In the genomic region with DNA sequence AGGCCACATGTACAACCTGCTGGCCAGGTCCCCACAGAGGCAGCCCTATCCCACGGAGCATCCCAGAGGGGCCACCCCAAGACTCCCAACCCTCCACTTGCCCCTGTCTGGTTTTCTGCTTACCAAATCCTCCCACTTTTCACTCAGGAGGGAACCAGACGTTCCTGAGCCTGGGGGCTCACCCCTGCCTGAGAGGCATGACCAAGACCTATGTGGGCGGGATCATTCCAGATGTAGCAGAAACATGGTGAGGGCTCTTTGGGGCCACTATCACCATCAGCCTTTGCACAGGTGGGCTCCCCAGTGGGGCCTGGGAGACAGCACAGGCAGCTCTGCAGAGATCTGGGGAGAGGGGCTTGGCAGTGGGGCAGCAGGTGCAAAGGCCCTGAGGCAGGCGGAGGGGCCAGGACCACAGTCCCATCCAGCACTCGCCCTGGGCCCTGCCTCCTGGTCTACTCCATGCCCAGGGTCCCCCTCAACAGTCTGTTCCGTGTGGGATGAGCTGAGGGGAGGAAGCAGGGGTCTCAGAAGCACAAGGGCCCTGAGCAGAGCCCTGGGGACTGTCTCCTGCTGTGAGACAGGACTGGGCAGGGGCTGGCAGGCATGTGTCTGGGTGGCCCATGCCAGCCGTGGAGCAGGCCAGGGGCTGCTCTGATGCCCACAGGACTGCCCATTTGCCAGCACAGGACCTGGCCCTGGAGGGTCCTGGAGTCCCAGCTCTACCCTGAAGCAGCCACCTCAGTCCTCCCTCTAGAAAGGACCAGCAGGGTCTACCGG, we compare ENCODE assay signal across 8 cellular contexts. TPM values are rescaled to one million over a fixed set of nuclear protein-coding genes. Genes with fewer than 3 reads are reported as not detected.
DNase-seq lines count a peak whose midpoint lies in the region; ATAC-seq and TF ChIP-seq lines count a peak whose summit lies in the region.

No MANE protein-coding gene starts in this region.

- CTCF ChIA-PET in SK-N-SH (lab: Yijun Ruan, JAX), result interaction anchor here (1.8 kb wide), 1 partner anchor 39 kb away, joined by 7 read pairs; no protein-coding TSS in a partner anchor

- in situ Hi-C loops in gastrocnemius medialis (cut with MboI; ENCODE audit: low sequenced_read_pairs in 4 of 4), result no loop called here

- no peak for TF ChIP-seq POLR2A in gastrocnemius medialis (IDR thresholded peaks at IDR 0.05)

- H3K9ac ChIP-seq in SK-N-SH, result no peak overlapping the region

- DNase-seq in SK-N-SH, result peak; percentile 21
- peak; percentile 4 for DNase-seq in endothelial cell (ENCODE audit: low spot score)
- DNase-seq in gastrocnemius medialis, result peak in 1 of 2 donors; percentile 44
- no peak for DNase-seq in kidney tubule cell (ENCODE audit: low spot score)
- DNase-seq in hypothalamus (lab: John Stamatoyannopoulos, UW), result no peak
- DNase-seq in LoVo (ENCODE audit: low spot score), result no peak
- no peak for DNase-seq in HT-29 (ENCODE audit: low spot score)

- ATAC-seq in GM18498 (IDR thresholded peaks at IDR 0.05; ENCODE audit: unreplicated experiment) (peak; percentile 1), gastrocnemius medialis (no peak)

- H3K9me2 ChIP-seq in SK-N-SH, result no peaks in the 10 kb centered on the region

- H3K79me2 ChIP-seq in SK-N-SH (ENCODE audit: insufficient read depth), result no peaks in the 10 kb centered on the region

- no peak overlapping the region for H3K4me2 ChIP-seq in SK-N-SH

- TF ChIP-seq CTCF in SK-N-SH (IDR thresholded peaks at IDR 0.05) (no peak), endothelial cell (IDR thresholded peaks at IDR 0.05; ENCODE audit: unreplicated experiment) (no peak), gastrocnemius medialis (IDR thresholded peaks at IDR 0.05 in 4 of 5, conservative IDR thresholded peaks at IDR 0.05 in 1 of 5) (no peak)

- H3F3A ChIP-seq in SK-N-SH (replicated peaks; ENCODE audit: insufficient read depth), result no peaks in the 10 kb centered on the region

- H3K27ac Mint-ChIP-seq in endothelial cell (ENCODE audit: unreplicated experiment), result no peak overlapping the region

- H3K9me3 Mint-ChIP-seq in endothelial cell (ENCODE audit: unreplicated experiment), result no peaks in the 10 kb centered on the region

- H2AFZ ChIP-seq in SK-N-SH (ENCODE audit: low read depth), result no peak overlapping the region

- H3K4me1 ChIP-seq in SK-N-SH (ENCODE audit: control insufficient read depth in 1 of 2, insufficient read depth in 2 of 2, low read depth in 1 of 2, low read length in 1 of 2) (peaks cover 4 to 24% of the 10 kb centered on the region in 2 experiments; a peak in 1 of 4 replicates), gastrocnemius medialis (peaks cover 48 to 51% of the 10 kb centered on the region in 2 donors)

- H3K36me3 Mint-ChIP-seq in endothelial cell (ENCODE audit: low read depth, unreplicated experiment), result peaks cover 3% of the 10 kb centered on the region

- no peak overlapping the region for H3K27ac ChIP-seq in SK-N-SH (ENCODE audit: low read depth in 2 of 2, low read length in 1 of 2)
- peak overlapping the region; percentile 90 to 99 (median 95) for H3K27ac ChIP-seq in gastrocnemius medialis

- H3K27me3 ChIP-seq in SK-N-SH (ENCODE audit: insufficient read depth) (no peaks in the 10 kb centered on the region), gastrocnemius medialis (no peaks in the 10 kb centered on the region)

- H3K27me3 Mint-ChIP-seq in endothelial cell (ENCODE audit: unreplicated experiment), result peaks cover 17% of the 10 kb centered on the region

- peaks cover 5% of the 10 kb centered on the region for H3K4me1 Mint-ChIP-seq in endothelial cell (ENCODE audit: unreplicated experiment)

- H4K20me1 ChIP-seq in SK-N-SH (ENCODE audit: insufficient read depth), result no peaks in the 10 kb centered on the region

- no peaks in the 10 kb centered on the region for H3K36me3 ChIP-seq in SK-N-SH (replicated peaks in 1 of 2; ENCODE audit: control insufficient read depth in 1 of 2, insufficient read depth in 2 of 2, low read length in 1 of 2)
- no peaks in the 10 kb centered on the region for H3K36me3 ChIP-seq in gastrocnemius medialis

- H3K4me3 Mint-ChIP-seq in endothelial cell (ENCODE audit: unreplicated experiment), result no peak overlapping the region

- TF ChIP-seq RAD21 in SK-N-SH (IDR thresholded peaks at IDR 0.05; ENCODE audit: low read length), result no peak

- H3K9me3 ChIP-seq in SK-N-SH (no peaks in the 10 kb centered on the region), gastrocnemius medialis (no peaks in the 10 kb centered on the region)

- POLR2A ChIA-PET in SK-N-SH (lab: Yijun Ruan, JAX), result no interaction called here

- no peak overlapping the region for H3K4me3 ChIP-seq in SK-N-SH (ENCODE audit: low read depth in 2 of 2, low read length in 1 of 2)
- H3K4me3 ChIP-seq in gastrocnemius medialis, result no peak overlapping the region

- WGBS in SK-N-SH (ENCODE audit: low lambda C conversion rate), result 88% methylated on average over 3 of the region's 8 CpGs

- intact Hi-C loops in gastrocnemius medialis (cut with DNase I; ENCODE audit: low total_unique reads), result loop anchor here (2.0 kb wide), 1 partner anchor 33 kb away; no protein-coding TSS in a partner anchor

- no peak for TF ChIP-seq EP300 in SK-N-SH (IDR thresholded peaks at IDR 0.05; ENCODE audit: borderline replicate concordance in 1 of 2, low read depth in 1 of 2, low read length in 1 of 2)

TF ChIP-seq in SK-N-SH, 30 proteins besides CTCF, POLR2A, EP300 and RAD21:
- TF ChIP-seq, protein P1, sequence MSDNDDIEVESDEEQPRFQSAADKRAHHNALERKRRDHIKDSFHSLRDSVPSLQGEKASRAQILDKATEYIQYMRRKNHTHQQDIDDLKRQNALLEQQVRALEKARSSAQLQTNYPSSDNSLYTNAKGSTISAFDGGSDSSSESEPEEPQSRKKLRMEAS (IDR thresholded peaks at IDR 0.05; ENCODE audit: low read depth), result no peak

RNA-seq across cellular contexts. Expression of a gene that starts 9.4 kb away (rescaled TPM):
- 9.9 and 15.3 TPM in 2 replicates for polyA plus RNA-seq in SK-N-SH (2012; rRNA removed)
- 6.3 and 10.1 TPM in 2 replicates for polyA plus RNA-seq in SK-N-SH (2012; cell fraction: cytosol; rRNA removed)
- 22.4 and 23.7 TPM in 2 replicates for polyA plus RNA-seq in SK-N-SH (2012; cell fraction: nucleus; rRNA removed)
- total RNA-seq in endothelial cell (ENCODE audit: unreplicated experiment), result 112 TPM
- 100 to 1,000 TPM; 165 to 327 (median 188) TPM for total RNA-seq in gastrocnemius medialis
- total RNA-seq in HT-29 (2014; rRNA removed; shearing (Covaris generic)), result 161 and 183 TPM in 2 replicates

RNA-seq across cellular contexts. Expression of a gene that starts 42.6 kb away (rescaled TPM):
- polyA plus RNA-seq in SK-N-SH (2012; rRNA removed), result not detected in 2 replicates
- polyA plus RNA-seq in SK-N-SH (2012; cell fraction: cytosol; rRNA removed), result not detected in 2 replicates
- 0.01 TPM in 1 of 2 replicates, not detected in the other for polyA plus RNA-seq in SK-N-SH (2012; cell fraction: nucleus; rRNA removed)
- total RNA-seq in endothelial cell (ENCODE audit: unreplicated experiment) (0.15 TPM), gastrocnemius medialis (not detected)
- 0.03 and 0.13 TPM in 2 replicates for total RNA-seq in HT-29 (2014; rRNA removed; shearing (Covaris generic))

RNA-seq across cellular contexts. Expression of a gene that starts 51.5 kb away (rescaled TPM):
- 92.5 and 113 TPM in 2 replicates for polyA plus RNA-seq in SK-N-SH (2012; rRNA removed)
- polyA plus RNA-seq in SK-N-SH (2012; cell fraction: cytosol; rRNA removed), result 66.3 and 80.8 TPM in 2 replicates
- polyA plus RNA-seq in SK-N-SH (2012; cell fraction: nucleus; rRNA removed), result 104 and 142 TPM in 2 replicates
- 207 TPM for total RNA-seq in endothelial cell (ENCODE audit: unreplicated experiment)
- total RNA-seq in gastrocnemius medialis, result 10 to 100 TPM in 3 of 4 donors, 1 to 10 TPM in 1; 8.9 to 15.0 (median 13.0) TPM
- total RNA-seq in HT-29 (2014; rRNA removed; shearing (Covaris generic)), result 70.4 and 75.0 TPM in 2 replicates

RNA-seq across cellular contexts. Expression of a gene that starts 51.7 kb away (rescaled TPM):
- polyA plus RNA-seq in SK-N-SH (2012; rRNA removed), result 7.5 and 9.9 TPM in 2 replicates
- 6.0 and 8.3 TPM in 2 replicates for polyA plus RNA-seq in SK-N-SH (2012; cell fraction: cytosol; rRNA removed)
- 23.2 and 25.7 TPM in 2 replicates for polyA plus RNA-seq in SK-N-SH (2012; cell fraction: nucleus; rRNA removed)
- total RNA-seq in endothelial cell (ENCODE audit: unreplicated experiment) (23.2 TPM), gastrocnemius medialis (1 to 10 TPM; 6.4 to 9.6 (median 8.2) TPM)
- 17.9 and 27.1 TPM in 2 replicates for total RNA-seq in HT-29 (2014; rRNA removed; shearing (Covaris generic))

Comparison
In these comparisons a context has a peak if more than half of its experiments do, and no peak if none do; other contexts are left out.
1. DNase-seq: peak in SK-N-SH (single experiment) and endothelial cell (single experiment); none in kidney tubule cell (single experiment), hypothalamus (0 of 51), LoVo (single experiment) and HT-29 (single experiment).
2. H3K27ac ChIP-seq: peak in gastrocnemius medialis (4 of 4); none in SK-N-SH (0 of 2).